In genomic region chr2:59025157-59025757, GRCh38 we compare ENCODE assay signal across 8 cellular contexts.
DNase-seq lines count a peak whose midpoint lies in the region; ATAC-seq and TF ChIP-seq lines count a peak whose summit lies in the region.

No MANE protein-coding gene starts in this region.

- no peaks in the 10 kb centered on the region for H3K79me2 ChIP-seq in mammary epithelial cell (ENCODE audit: insufficient read depth, low read length)

- TF ChIP-seq CTCF in MCF 10A (IDR thresholded peaks at IDR 0.05; ENCODE audit: unreplicated experiment): peak; percentile 63
- TF ChIP-seq CTCF in breast epithelium (IDR thresholded peaks at IDR 0.05): peak in 1 of 3 donors; percentile 30
- TF ChIP-seq CTCF in HFFc6 (IDR thresholded peaks at IDR 0.05): peak; percentile 85
- peak; percentile 43 to 82 for TF ChIP-seq CTCF in mammary epithelial cell (conservative IDR thresholded peaks at IDR 0.05 in 1 of 2, IDR thresholded peaks at IDR 0.05 in 1 of 2; ENCODE audit: extremely low read depth in 1 of 2, insufficient read depth in 1 of 2, low read depth in 1 of 2, low read length in 2 of 2)

- no peak overlapping the region for H2AFZ ChIP-seq in mammary epithelial cell (ENCODE audit: low read depth, low read length)

- H3K4me3 ChIP-seq in breast epithelium (no peak overlapping the region), mammary epithelial cell (replicated peaks in 1 of 3; ENCODE audit: insufficient read depth in 1 of 3, low read depth in 2 of 3, low read length in 3 of 3) (no peak overlapping the region)

- H3K36me3 ChIP-seq in breast epithelium (no peaks in the 10 kb centered on the region), mammary epithelial cell (ENCODE audit: insufficient read depth, low read length) (no peaks in the 10 kb centered on the region)

- H3K27ac ChIP-seq in breast epithelium (no peak overlapping the region), mammary epithelial cell (ENCODE audit: insufficient read depth, low read depth, low read length) (no peak overlapping the region)

- 75% methylated on average over 5 of the region's 5 CpGs for WGBS in mammary epithelial cell (ENCODE audit: low coverage, missing lambda C conversion rate)

- CTCF ChIA-PET in MCF 10A (lab: Yijun Ruan, JAX) (interaction anchor here (0.6 to 3.0 kb wide), 27 partner anchors 9 to 1651 kb away, joined by 3 to 12 read pairs (median 3); no protein-coding TSS in a partner anchor), mammary epithelial cell (lab: Charles Lee; ENCODE audit: low non-redundant PET) (interaction anchor here (1.0 kb wide), 1 partner anchor 1525 kb away, joined by 15 read pairs; no protein-coding TSS in a partner anchor)

- DNase-seq in MCF 10A (ENCODE audit: unreplicated experiment) (peak; percentile 41), breast epithelium (ENCODE audit: low spot score in 2 of 2) (no peak), HFFc6 (no peak), NCI-H748 treated with DMSO at 0.1 percent for 48 hours (lab: John Stamatoyannopoulos, UW) (peak; percentile 7), mammary epithelial cell (peak; percentile 1), lung microvascular endothelial cell (ENCODE audit: low read depth in 2 of 2) (peak; percentile 17 to 58), dedifferentiated amniotic fluid mesenchymal stem cell (ENCODE audit: extremely low spot score) (no peak)

- POLR2A ChIA-PET in MCF 10A (lab: Yijun Ruan, JAX): interaction anchor here (0.8 to 0.9 kb wide), 2 partner anchors 14 to 18 kb away, joined by 3 read pairs; no protein-coding TSS in a partner anchor

- H3K9me3 Mint-ChIP-seq in MCF 10A (ENCODE audit: unreplicated experiment): peaks cover 6% of the 10 kb centered on the region
- no peaks in the 10 kb centered on the region for H3K9me3 Mint-ChIP-seq in HFFc6

- H3K4me1 Mint-ChIP-seq in MCF 10A (ENCODE audit: insufficient read depth, unreplicated experiment) (no peaks in the 10 kb centered on the region), HFFc6 (ENCODE audit: low read depth) (no peaks in the 10 kb centered on the region)

- in situ Hi-C loops in mammary epithelial cell (cut with MboI; ENCODE audit: low sequenced_read_pairs in 2 of 2): no loop called here

- H3K4me1 ChIP-seq in breast epithelium (no peaks in the 10 kb centered on the region), mammary epithelial cell (ENCODE audit: insufficient read depth, low read length) (no peaks in the 10 kb centered on the region)

- H3K4me3 Mint-ChIP-seq in MCF 10A (ENCODE audit: unreplicated experiment) (no peak overlapping the region), HFFc6 (no peak overlapping the region)

- H3K27me3 Mint-ChIP-seq in MCF 10A (ENCODE audit: insufficient read depth, unreplicated experiment) (no peaks in the 10 kb centered on the region), HFFc6 (ENCODE audit: insufficient read depth) (peaks cover 3% of the 10 kb centered on the region; the same call in 1 of the 2 replicates)

- BruUV-seq in MCF 10A (replicated peaks; lab: Mats Ljungman, UMichigan) (no TSS peak), mammary epithelial cell (replicated peaks; lab: Mats Ljungman, UMichigan) (no TSS peak)

- dilution Hi-C loops in mammary epithelial cell (cut with HindIII; ENCODE audit: low sequenced_read_pairs): no loop called here

- no peaks in the 10 kb centered on the region for H3K9me3 ChIP-seq in breast epithelium
- H3K9me3 ChIP-seq in mammary epithelial cell (replicated peaks; ENCODE audit: insufficient read depth, low read length): no peaks in the 10 kb centered on the region

- no peak for TF ChIP-seq POLR2A in breast epithelium (IDR thresholded peaks at IDR 0.05)

- no peak overlapping the region for H3K4me2 ChIP-seq in mammary epithelial cell (ENCODE audit: insufficient read depth, low read depth, low read length)

- H3K36me3 Mint-ChIP-seq in MCF 10A (ENCODE audit: insufficient read depth, unreplicated experiment) (no peaks in the 10 kb centered on the region), HFFc6 (ENCODE audit: low read depth) (no peaks in the 10 kb centered on the region)

- H3K9ac ChIP-seq in mammary epithelial cell (ENCODE audit: insufficient read depth, low read length): no peak overlapping the region

- no peak for ATAC-seq in GM21515 (IDR thresholded peaks at IDR 0.05; ENCODE audit: unreplicated experiment)

- H3K27me3 ChIP-seq in breast epithelium: no peaks in the 10 kb centered on the region
- H3K27me3 ChIP-seq in mammary epithelial cell (ENCODE audit: insufficient read depth, low read length): no peaks in the 10 kb centered on the region

- no peak overlapping the region for H3K27ac Mint-ChIP-seq in MCF 10A (ENCODE audit: low read depth, unreplicated experiment)
- no peak overlapping the region for H3K27ac Mint-ChIP-seq in HFFc6

- no peaks in the 10 kb centered on the region for H4K20me1 ChIP-seq in mammary epithelial cell (ENCODE audit: insufficient read depth, low read length)

- intact Hi-C loops in MCF 10A (cut with micrococcal nuclease) (loop anchor here (5.0 kb wide), 1 partner anchor 1527 kb away; the partner anchor contains the start of gene BCL11A), breast epithelium (cut with DNase I; ENCODE audit: low total_unique reads) (no loop called here), mammary epithelial cell (cut with micrococcal nuclease) (loop anchor here (2.0 to 10.0 kb wide), 4 partner anchors 263 to 1560 kb away; no protein-coding TSS in a partner anchor)

Comparison
In these comparisons a context has a peak if more than half of its experiments do, and no peak if none do; other contexts are left out.
1. DNase-seq: peak in MCF 10A (single experiment), NCI-H748 treated with DMSO at 0.1 percent for 48 hours (single experiment), mammary epithelial cell (single experiment) and lung microvascular endothelial cell (2 of 2); none in breast epithelium (0 of 2), HFFc6 (single experiment) and dedifferentiated amniotic fluid mesenchymal stem cell (single experiment).